Comparison of ENCODE assay signal across 23 cellular contexts in genomic region chr11:45382133-45382878, GRCh38.
"Had no signal": no experiment of that assay in that cellular context is flagged by ENCODE, and none has a peak within 500 bp of the region (broad histone marks: within the 10 kb centered on the region; RNA-seq: fewer than 3 reads in every experiment).

No MANE protein-coding gene starts in this region.

- H3K27me3 ChIP-seq: body of pancreas, cardiac muscle cell, ovary, right atrium auricular region, thyroid gland, upper lobe of right lung had no signal

- H3K36me3 ChIP-seq: cardiac muscle cell, ovary, right atrium auricular region, thyroid gland, upper lobe of right lung had no signal

- DNase-seq: activated CD4-positive, alpha-beta T cell treated with anti-CD3 and anti-CD28 coated beads for 1 hour; activated CD4-positive, alpha-beta T cell treated with anti-CD3 and anti-CD28 coated beads, Interleukin-2, amount 50 U/mL, for 4 hours; activated CD8-positive, alpha-beta memory T cell treated with anti-CD3 and anti-CD28 coated beads for 24 hours; activated CD8-positive, alpha-beta memory T cell treated with anti-CD3 and anti-CD28 coated beads, Interleukin-2, amount 50 U/mL, for 4 hours; activated naive CD4-positive, alpha-beta T cell treated with anti-CD3 and anti-CD28 coated beads, Interleukin-2, amount 50 U/mL, for 16 hours; activated naive CD8-positive, alpha-beta T cell treated with anti-CD3 and anti-CD28 coated beads, Interleukin-2, amount 50 U/mL, for 24 hours; activated T-cell treated with anti-CD3 and anti-CD28 coated beads, Interleukin-2, amount 50 U/mL, for 24 hours; body of pancreas; cortex of kidney; erythroblast; left colon; ovary; psoas muscle; stimulated activated CD4-positive, alpha-beta T cell treated with anti-CD3 and anti-CD28 coated beads, Interleukin-1b, Interleukin-23, amount 100 ng/mL, for 48 hours; thyroid gland had no signal

- ATAC-seq: activated naive CD8-positive, alpha-beta T cell treated with anti-CD3 and anti-CD28 coated beads, Interleukin-2, amount 50 U/mL, for 24 hours; activated T-helper 17 cell treated with anti-CD3 and anti-CD28 coated beads, Interleukin-2, amount 50 U/mL, for 72 hours; body of pancreas; left colon; psoas muscle had no signal

- FAIRE-seq: keratinocyte had no signal

- H3K36me3 Mint-ChIP-seq: memory B cell had no signal

- H3K27ac Mint-ChIP-seq: activated naive CD8-positive, alpha-beta T cell treated with anti-CD3 and anti-CD28 coated beads, Interleukin-2, amount 50 U/mL, for 24 hours; activated T-helper 17 cell treated with anti-CD3 and anti-CD28 coated beads, Interleukin-2, amount 50 U/mL, for 72 hours; memory B cell; stimulated activated naive CD8-positive, alpha-beta T cell treated with anti-CD3 and anti-CD28 coated beads, Interleukin-15, Interleukin-2, amounts not matched to agents 100 ng/mL and 50 ng/mL, for 24 hours had no signal

- H3K4me1 ChIP-seq: body of pancreas, psoas muscle, thyroid gland, upper lobe of right lung had no signal

- H3K27ac ChIP-seq: body of pancreas, cardiac muscle cell, ovary, psoas muscle, right atrium auricular region, thyroid gland, upper lobe of right lung had no signal

- H3K9me3 Mint-ChIP-seq: activated naive CD8-positive, alpha-beta T cell treated with anti-CD3 and anti-CD28 coated beads, Interleukin-2, amount 50 U/mL, for 24 hours; activated T-cell treated with anti-CD3 and anti-CD28 coated beads, Interleukin-2, amount 50 U/mL, for 24 hours; activated T-helper 17 cell treated with anti-CD3 and anti-CD28 coated beads, Interleukin-2, amount 50 U/mL, for 72 hours; memory B cell; neural crest cell; stimulated activated naive CD8-positive, alpha-beta T cell treated with anti-CD3 and anti-CD28 coated beads, Interleukin-15, Interleukin-2, amounts not matched to agents 100 ng/mL and 50 ng/mL, for 24 hours had no signal

- H3K4me1 Mint-ChIP-seq: neural crest cell had no signal

- H3K9me3 ChIP-seq: body of pancreas, ovary, psoas muscle, right atrium auricular region, thyroid gland, upper lobe of right lung had no signal

- H3K4me3 Mint-ChIP-seq: activated naive CD8-positive, alpha-beta T cell treated with anti-CD3 and anti-CD28 coated beads, Interleukin-2, amount 50 U/mL, for 24 hours; activated T-cell treated with anti-CD3 and anti-CD28 coated beads, Interleukin-2, amount 50 U/mL, for 24 hours; activated T-helper 17 cell treated with anti-CD3 and anti-CD28 coated beads, Interleukin-2, amount 50 U/mL, for 72 hours; memory B cell; neural crest cell; stimulated activated naive CD8-positive, alpha-beta T cell treated with anti-CD3 and anti-CD28 coated beads, Interleukin-15, Interleukin-2, amounts not matched to agents 100 ng/mL and 50 ng/mL, for 24 hours had no signal

- H3K4me3 ChIP-seq: body of pancreas, cardiac muscle cell, ovary, psoas muscle, right atrium auricular region, thyroid gland, upper lobe of right lung had no signal

- H3K27me3 Mint-ChIP-seq: activated T-helper 17 cell treated with anti-CD3 and anti-CD28 coated beads, Interleukin-2, amount 50 U/mL, for 72 hours had no signal
